27 cellular contexts compared by ENCODE assay signal in the genomic region with DNA sequence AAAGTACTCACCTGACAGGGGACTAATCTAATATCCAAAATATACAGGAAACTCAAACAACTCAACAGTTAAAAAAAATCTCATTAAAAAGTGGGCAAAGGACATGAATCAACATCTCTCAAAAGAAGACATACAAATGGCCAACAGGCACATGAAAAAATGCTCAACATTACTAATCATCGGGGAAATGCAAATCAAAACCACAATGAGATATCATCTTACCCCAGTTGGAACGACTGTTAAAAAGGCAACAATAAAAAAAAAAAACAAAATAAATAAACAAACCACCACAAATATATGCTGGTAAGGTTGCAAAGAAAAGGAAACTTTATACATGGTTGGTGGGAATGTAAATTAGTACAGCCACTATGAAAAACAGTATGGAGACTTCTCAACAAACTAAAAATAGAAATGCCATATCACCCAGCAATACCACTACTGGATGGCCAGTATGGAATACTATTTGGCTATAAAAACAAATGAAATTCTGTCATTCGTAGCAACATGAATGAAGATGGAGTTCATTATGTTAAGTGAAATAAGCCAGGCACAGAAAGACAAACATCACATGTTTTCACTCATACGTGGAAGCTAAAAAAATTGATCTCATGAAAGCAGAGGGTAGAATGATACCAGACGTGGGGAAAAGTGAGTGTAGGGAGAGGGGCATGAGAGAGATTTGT. TPM values are rescaled to one million over a fixed set of nuclear protein-coding genes. Genes with fewer than 3 reads are reported as not detected.
DNase-seq lines count a peak whose midpoint lies in the region; ATAC-seq and TF ChIP-seq lines count a peak whose summit lies in the region.
"Had no signal": no experiment of that assay in that cellular context is flagged by ENCODE, and none has a peak within 500 bp of the region (broad histone marks: within the 10 kb centered on the region; RNA-seq: fewer than 3 reads in every experiment).

No MANE protein-coding gene starts in this region.

- TF ChIP-seq CTCF in thyroid gland (IDR thresholded peaks at IDR 0.05): no peak

- no peak overlapping the region for H3K4me3 ChIP-seq in BLaER1
- no peak overlapping the region for H3K4me3 ChIP-seq in GM23248
- no peak overlapping the region for H3K4me3 ChIP-seq in thyroid gland (replicated peaks in 1 of 3)
- no peak overlapping the region for H3K4me3 ChIP-seq in aorta (ENCODE audit: low read length in 2 of 2)
- H3K4me3 ChIP-seq: body of pancreas, heart right ventricle, lower lobe of right lung, MG63, mucosa of descending colon, pancreas, smooth muscle cell, tibial nerve had no signal

- no peaks in the 10 kb centered on the region for H3K79me2 ChIP-seq in GM23248 (ENCODE audit: insufficient read depth)

- H2AFZ ChIP-seq in GM23248: no peak overlapping the region

- TF ChIP-seq POLR2A in thyroid gland (IDR thresholded peaks at IDR 0.05): no peak

- H3K27me3 ChIP-seq in BLaER1: no peaks in the 10 kb centered on the region
- H3K27me3 ChIP-seq in GM23248 (replicated peaks; ENCODE audit: insufficient read depth): 0 out of 2 replicates have a peak, but pooled peaks cover 11% of the 10 kb centered on the region
- H3K27me3 ChIP-seq in thyroid gland: no peaks in the 10 kb centered on the region
- H3K27me3 ChIP-seq in aorta (ENCODE audit: control insufficient read depth in 1 of 2, insufficient read depth in 2 of 2, low read length in 1 of 2): peaks cover 0 to 4% of the 10 kb centered on the region in 2 donors
- H3K27me3 ChIP-seq: body of pancreas, MG63, tibial nerve had no signal

- no peaks in the 10 kb centered on the region for H4K20me1 ChIP-seq in BLaER1
- H4K20me1 ChIP-seq in GM23248 (ENCODE audit: insufficient read depth): no peaks in the 10 kb centered on the region

- ATAC-seq in aorta (ENCODE audit: low FRiP score) (no peak), GM18868 (IDR thresholded peaks at IDR 0.05; ENCODE audit: unreplicated experiment) (no peak)
- ATAC-seq: activated T-cell treated with anti-CD3 and anti-CD28 coated beads, Interleukin-2, amount 50 U/mL, for 4 hours; body of pancreas; heart right ventricle; lower lobe of right lung; mucosa of descending colon; pancreas had no signal

- in situ Hi-C loops in GM23248 (cut with MboI): no loop called here

- intact Hi-C loops in thyroid gland (cut with DNase I): no loop called here
- intact Hi-C loops in aorta (cut with DNase I): no loop called here

- peaks cover 6% of the 10 kb centered on the region for H3K9me3 ChIP-seq in BLaER1
- H3K9me3 ChIP-seq in GM23248 (ENCODE audit: low read depth): no peaks in the 10 kb centered on the region
- no peaks in the 10 kb centered on the region for H3K9me3 ChIP-seq in thyroid gland
- H3K9me3 ChIP-seq in aorta (ENCODE audit: control insufficient read depth, low read length): no peaks in the 10 kb centered on the region
- H3K9me3 ChIP-seq: body of pancreas, heart right ventricle, lower lobe of right lung, MG63, mucosa of descending colon, pancreas, tibial nerve had no signal

- H3K36me3 ChIP-seq in BLaER1 (no peaks in the 10 kb centered on the region), GM23248 (ENCODE audit: low read depth) (no peaks in the 10 kb centered on the region), thyroid gland (no peaks in the 10 kb centered on the region), aorta (ENCODE audit: control insufficient read depth in 1 of 2, insufficient read depth in 2 of 2, low read length in 1 of 2) (no peaks in the 10 kb centered on the region)
- H3K36me3 ChIP-seq: lower lobe of right lung, MG63, pancreas, tibial nerve had no signal

- H3K9ac ChIP-seq in BLaER1 (no peak overlapping the region), GM23248 (no peak overlapping the region)

- H3K4me2 ChIP-seq in BLaER1: 0 out of 2 replicates have a peak overlapping the region, but pooled peaks have one; percentile 0
- no peak overlapping the region for H3K4me2 ChIP-seq in GM23248 (ENCODE audit: unreplicated experiment)
- H3K4me2 ChIP-seq: smooth muscle cell had no signal

- H3K9me2 ChIP-seq in GM23248 (ENCODE audit: insufficient read depth): no peaks in the 10 kb centered on the region

- DNase-seq in GM23248 (peak; percentile 29), OCI-M1 (lab: John Stamatoyannopoulos, UW) (peak; percentile 28), epithelial cell of prostate (ENCODE audit: low read depth, low spot score) (no peak), COR-L47 (lab: John Stamatoyannopoulos, UW) (no peak), thyroid gland (no peak), aorta (no peak)
- DNase-seq: activated CD4-positive, alpha-beta T cell treated with anti-CD3 and anti-CD28 coated beads for 48 hours; activated T-cell treated with anti-CD3 and anti-CD28 coated beads, Interleukin-2, amount 50 U/mL, for 4 hours; AML-193; body of pancreas; CD8-positive, alpha-beta memory T cell; DMS53; heart right ventricle; lower lobe of right lung; MG63; mucosa of descending colon; NCI-H2029 treated with DMSO at 0.1 percent for 48 hours; NCI-H226; NCI-H82; pancreas; retina; stimulated activated CD4-positive, alpha-beta T cell treated with anti-CD3 and anti-CD28 coated beads, Interleukin-2, amount 100 ng/mL, for 24 hours had no signal

- H3K4me1 ChIP-seq in BLaER1: peaks cover 5% of the 10 kb centered on the region; the same call in 1 of the 2 replicates
- H3K4me1 ChIP-seq in GM23248 (ENCODE audit: insufficient read depth): peaks cover 16% of the 10 kb centered on the region
- no peaks in the 10 kb centered on the region for H3K4me1 ChIP-seq in thyroid gland
- H3K4me1 ChIP-seq in aorta (ENCODE audit: control insufficient read depth in 1 of 2, insufficient read depth in 2 of 2, low read length in 2 of 2): no peaks in the 10 kb centered on the region
- H3K4me1 ChIP-seq: body of pancreas, lower lobe of right lung, pancreas, tibial nerve had no signal

- no peaks in the 10 kb centered on the region; the same call in 1 of the 2 replicates for H3F3A ChIP-seq in GM23248 (ENCODE audit: insufficient read depth)

- 8 to 12% methylated on average over 5 of the region's 5 CpGs for WGBS in GM23248 (ENCODE audit: low coverage in 1 of 2, low lambda C conversion rate in 2 of 2, missing lambda C conversion rate in 2 of 2), 2 experiments
- 51 to 54% methylated on average over 5 of the region's 5 CpGs for WGBS in thyroid gland, 2 donors
- 21 to 28% methylated on average over 5 of the region's 5 CpGs for WGBS in aorta, 2 donors

- H3K27ac ChIP-seq in BLaER1 (no peak overlapping the region), GM23248 (no peak overlapping the region), epithelial cell of prostate (peak overlapping the region; percentile 59), thyroid gland (no peak overlapping the region), aorta (ENCODE audit: low read depth in 1 of 2, low read length in 2 of 2) (no peak overlapping the region)
- H3K27ac ChIP-seq: body of pancreas, heart right ventricle, lower lobe of right lung, pancreas, tibial nerve had no signal

RNA-seq across cellular contexts. Expression of a gene that starts 6.6 kb away (rescaled TPM):
- total RNA-seq in GM23248 (2014; rRNA removed; shearing (Covaris generic)): not detected in 2 replicates
- polyA plus RNA-seq in GM23248 (2016; fragmentation: Nextera tagmentation; extraction: Ambion mirVana) (not detected in 2 replicates), aorta (1 to 10 TPM in 1 of 2 donors, under 1 TPM in 1; 1.00 to 4.1 TPM)
- total RNA-seq in thyroid gland (1 to 10 TPM; 1.3 to 4.5 (median 2.3) TPM), aorta (10 to 100 TPM; 12.9 to 27.3 TPM)
- total RNA-seq: activated T-cell treated with anti-CD3 and anti-CD28 coated beads, Interleukin-2, amount 50 U/mL, for 4 hours; CD8-positive, alpha-beta memory T cell; smooth muscle cell; T-helper 2 cell treated with Interferon-gamma antibody and Interleukin-4, amounts not matched to agents 100 ng/mL and 5 ng/mL, for 36 hours had no signal
- polyA plus RNA-seq: CD8-positive, alpha-beta memory T cell; smooth muscle cell had no signal

RNA-seq across cellular contexts. Expression of a gene that starts 17.9 kb away (rescaled TPM):
- total RNA-seq in GM23248 (2014; rRNA removed; shearing (Covaris generic)): 22.2 and 32.0 TPM in 2 replicates
- 84.2 and 88.7 TPM in 2 replicates for polyA plus RNA-seq in GM23248 (2016; fragmentation: Nextera tagmentation; extraction: Ambion mirVana)
- 10 to 100 TPM; 42.2 to 51.3 (median 48.8) TPM for total RNA-seq in thyroid gland
- total RNA-seq in aorta: 10 to 100 TPM; 61.3 to 71.3 TPM
- polyA plus RNA-seq in aorta: 10 to 100 TPM; 35.6 to 59.7 TPM

Comparison
In these comparisons a context has a peak if more than half of its experiments do, and no peak if none do; other contexts are left out.
1. DNase-seq: peak in GM23248 (single experiment) and OCI-M1 (single experiment); none in epithelial cell of prostate (single experiment), COR-L47 (single experiment), thyroid gland (0 of 2) and aorta (0 of 2).